ENCODE assay signal across 32 cellular contexts in the genomic region with DNA sequence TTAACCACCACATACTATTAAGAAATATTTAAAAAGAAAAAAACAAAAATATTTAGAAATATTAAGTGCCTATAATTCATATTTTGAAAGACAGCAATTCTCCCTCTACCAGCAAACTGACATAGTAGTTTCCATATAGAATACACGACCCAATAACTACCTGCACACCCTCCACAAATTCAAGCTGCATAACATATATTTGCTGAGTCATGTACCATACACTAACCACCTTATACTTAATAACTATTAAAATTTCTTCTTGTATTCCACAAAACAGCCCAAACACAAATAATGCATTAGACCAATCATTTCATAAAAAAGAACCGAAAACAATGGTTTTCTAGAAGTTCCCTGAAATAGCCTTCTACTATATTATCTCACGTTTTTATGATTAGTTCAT.
"Had no signal": no experiment of that assay in that cellular context is flagged by ENCODE, and none has a peak within 500 bp of the region (broad histone marks: within the 10 kb centered on the region; RNA-seq: fewer than 3 reads in every experiment).

No MANE protein-coding gene starts in this region.

- FAIRE-seq: astrocyte had no signal

- H3K4me3 ChIP-seq: adrenal gland, body of pancreas, breast epithelium, colonic mucosa, MG63 had no signal

- DNase-seq: activated CD4-positive, alpha-beta memory T cell treated with anti-CD3 and anti-CD28 coated beads for 36 hours; activated CD4-positive, alpha-beta T cell treated with anti-CD3 and anti-CD28 coated beads, Interleukin-2, amount 10 ng/mL, durations not matched to agents 24 days and 14 days; activated CD8-positive, alpha-beta memory T cell treated with anti-CD3 and anti-CD28 coated beads, Interleukin-2, amount 50 U/mL, for 4 hours; activated gamma-delta T cell treated with Interleukin-2 at 50 U/mL for 16 hours; activated naive CD4-positive, alpha-beta T cell treated with anti-CD3 and anti-CD28 coated beads for 36 hours; activated T-cell treated with anti-CD3 and anti-CD28 coated beads for 4 hours; activated T-cell treated with anti-CD3 and anti-CD28 coated beads, Interleukin-2, amount 50 U/mL, for 4 hours; adrenal gland; body of pancreas; caudate nucleus; colonic mucosa; KG1; MG63; NCI-H1048; NCI-H1105 treated with DMSO at 0.1 percent for 48 hours; NCI-H1436; NCI-H1694; NCI-H1930; NCI-H2081 treated with DMSO at 0.1 percent for 48 hours; NCI-H345; NCI-H524 treated with DMSO at 0.1 percent for 48 hours; NCI-H748 treated with DMSO at 0.1 percent for 48 hours; NK-92 treated with Interleukin-12 subunit alpha and Interleukin-12 subunit beta, amount 100 ng/mL, for 24 hours; Right ventricle myocardium superior; SW 1271; T-helper 1 cell; T1000; WERI-Rb-1 had no signal

- H3K9me3 ChIP-seq: adrenal gland, body of pancreas, breast epithelium, colonic mucosa, MG63 had no signal

- H3K4me3 Mint-ChIP-seq: activated CD4-positive, alpha-beta memory T cell treated with anti-CD3 and anti-CD28 coated beads for 36 hours; activated CD4-positive, alpha-beta T cell treated with anti-CD3 and anti-CD28 coated beads, Interleukin-2, amount 10 ng/mL, durations not matched to agents 24 days and 14 days; activated naive CD4-positive, alpha-beta T cell treated with anti-CD3 and anti-CD28 coated beads for 36 hours; activated T-cell treated with anti-CD3 and anti-CD28 coated beads, Interleukin-2, amount 50 U/mL, for 4 hours; activated T-helper 1 cell treated with anti-CD3 and anti-CD28 coated beads, Interleukin-12 subunit alpha, Interleukin-12 subunit beta, Interleukin-2, Interleukin-4 antibody, amounts not matched to agents 30 ng/mL and 10 ng/mL and 1 ng/mL, durations not matched to agents 14 hours and 24 hours and 36 hours had no signal

- H3K27ac ChIP-seq: adrenal gland, body of pancreas, breast epithelium, colonic mucosa, WERI-Rb-1 had no signal

- H3K27ac Mint-ChIP-seq: activated CD4-positive, alpha-beta memory T cell treated with anti-CD3 and anti-CD28 coated beads for 36 hours; activated CD4-positive, alpha-beta T cell treated with anti-CD3 and anti-CD28 coated beads, Interleukin-2, amount 10 ng/mL, durations not matched to agents 24 days and 14 days; activated naive CD4-positive, alpha-beta T cell treated with anti-CD3 and anti-CD28 coated beads for 36 hours; activated T-helper 1 cell treated with anti-CD3 and anti-CD28 coated beads, Interleukin-12 subunit alpha, Interleukin-12 subunit beta, Interleukin-2, Interleukin-4 antibody, amounts not matched to agents 30 ng/mL and 10 ng/mL and 1 ng/mL, durations not matched to agents 14 hours and 24 hours and 36 hours had no signal

- H3K27me3 ChIP-seq: adrenal gland, body of pancreas, breast epithelium, colonic mucosa, MG63 had no signal

- H3K36me3 ChIP-seq: colonic mucosa had no signal

- ATAC-seq: activated naive CD4-positive, alpha-beta T cell treated with anti-CD3 and anti-CD28 coated beads, Interleukin-2, amount 50 U/mL, for 72 hours; body of pancreas had no signal

- H3K27me3 Mint-ChIP-seq: activated CD4-positive, alpha-beta memory T cell treated with anti-CD3 and anti-CD28 coated beads for 36 hours; activated CD4-positive, alpha-beta T cell treated with anti-CD3 and anti-CD28 coated beads, Interleukin-2, amount 10 ng/mL, durations not matched to agents 24 days and 14 days had no signal

- H3K9me3 Mint-ChIP-seq: activated CD4-positive, alpha-beta memory T cell treated with anti-CD3 and anti-CD28 coated beads for 36 hours; activated CD4-positive, alpha-beta T cell treated with anti-CD3 and anti-CD28 coated beads, Interleukin-2, amount 10 ng/mL, durations not matched to agents 24 days and 14 days; activated naive CD4-positive, alpha-beta T cell treated with anti-CD3 and anti-CD28 coated beads for 36 hours; activated naive CD4-positive, alpha-beta T cell treated with anti-CD3 and anti-CD28 coated beads, Interleukin-2, amount 50 U/mL, for 72 hours; activated T-cell treated with anti-CD3 and anti-CD28 coated beads, Interleukin-2, amount 50 U/mL, for 4 hours; activated T-helper 1 cell treated with anti-CD3 and anti-CD28 coated beads, Interleukin-12 subunit alpha, Interleukin-12 subunit beta, Interleukin-2, Interleukin-4 antibody, amounts not matched to agents 30 ng/mL and 10 ng/mL and 1 ng/mL, durations not matched to agents 14 hours and 24 hours and 36 hours had no signal

- H3K4me1 ChIP-seq: adrenal gland, body of pancreas, breast epithelium, colonic mucosa had no signal
